15 cellular contexts compared by ENCODE assay signal in the genomic region with DNA sequence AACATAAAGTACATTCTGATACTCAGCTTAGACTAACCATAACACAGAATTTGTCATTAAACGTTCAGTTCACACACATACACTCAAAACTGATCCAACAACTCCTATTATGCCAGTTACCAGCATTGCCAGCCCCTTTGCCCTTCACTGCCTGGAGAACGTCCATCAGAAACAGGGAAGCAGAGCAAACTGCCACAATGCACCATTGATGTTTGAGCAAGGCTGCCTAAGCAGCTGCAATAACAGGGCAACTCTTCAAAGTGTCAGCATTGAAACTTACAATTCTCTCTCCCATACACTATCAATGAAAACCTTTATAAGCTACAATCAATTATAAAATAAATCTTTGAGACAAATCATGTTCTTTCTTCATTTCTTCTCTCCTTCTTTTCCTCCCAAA.
DNase-seq lines count a peak whose midpoint lies in the region; ATAC-seq and TF ChIP-seq lines count a peak whose summit lies in the region.
"Had no signal": no experiment of that assay in that cellular context is flagged by ENCODE, and none has a peak within 500 bp of the region (broad histone marks: within the 10 kb centered on the region; RNA-seq: fewer than 3 reads in every experiment).

No MANE protein-coding gene starts in this region.

- DNase-seq in AG08395 (ENCODE audit: low spot score) = peak; percentile 6
- peak; percentile 37 for DNase-seq in NCI-H2029 treated with DMSO at 0.1 percent for 48 hours (lab: John Stamatoyannopoulos, UW)
- DNase-seq in caudate nucleus (lab: John Stamatoyannopoulos, UW) = peak in 57 of 61 donors; percentile 3 to 94 (median 71)
- no peak for DNase-seq in mucosa of descending colon
- DNase-seq in activated T-cell treated with anti-CD3 and anti-CD28 coated beads, Interleukin-2, amount 50 U/mL, for 1 hour = no peak
- no peak for DNase-seq in NCI-H748 treated with DMSO at 0.1 percent for 48 hours (lab: John Stamatoyannopoulos, UW)
- DNase-seq in GM13976 (ENCODE audit: low spot score) = no peak
- DNase-seq in Right ventricle myocardium superior = no peak
- DNase-seq: activated CD4-positive, alpha-beta T cell treated with anti-CD3 and anti-CD28 coated beads, Interleukin-2, amount 10 ng/mL, durations not matched to agents 7 days and 5 days; central memory CD4-positive, alpha-beta T cell; immature natural killer cell; NCI-H187; NCI-H524 treated with DMSO at 0.1 percent for 48 hours had no signal

- in situ Hi-C loops in GM13976 (cut with MboI; ENCODE audit: low sequenced_read_pairs, unreplicated experiment) = no loop called here

- H3K4me3 ChIP-seq in mucosa of descending colon = no peak overlapping the region
- H3K4me3 ChIP-seq: thoracic aorta had no signal

- no peaks in the 10 kb centered on the region for H3K9me3 ChIP-seq in mucosa of descending colon
- H3K9me3 ChIP-seq: thoracic aorta had no signal

- no peaks in the 10 kb centered on the region for H3K4me1 ChIP-seq in mucosa of descending colon (ENCODE audit: low read depth)

- ATAC-seq in mucosa of descending colon (peak; percentile 31), Right ventricle myocardium superior (ENCODE audit: poor library complexity) (no peak)

- H3K36me3 ChIP-seq in mucosa of descending colon (ENCODE audit: low read depth) = no peaks in the 10 kb centered on the region
- H3K36me3 ChIP-seq: thoracic aorta had no signal

- peak overlapping the region; percentile 87 for H3K27ac ChIP-seq in caudate nucleus (ENCODE audit: low read depth, low read length)
- H3K27ac ChIP-seq: KMS-11, thoracic aorta had no signal

- intact Hi-C loops in mucosa of descending colon (cut with DNase I, micrococcal nuclease) (no loop called here), Right ventricle myocardium superior (cut with DNase I) (no loop called here)

- TF ChIP-seq CTCF in mucosa of descending colon (IDR thresholded peaks at IDR 0.05) (no peak), GM13976 (IDR thresholded peaks at IDR 0.05; ENCODE audit: borderline replicate concordance, control extremely low read depth, extremely low read depth, insufficient read depth, missing control alignments) (no peak)

Comparison
In these comparisons a context has a peak if more than half of its experiments do, and no peak if none do; other contexts are left out.
1. DNase-seq: peak in AG08395 (single experiment), NCI-H2029 treated with DMSO at 0.1 percent for 48 hours (single experiment) and caudate nucleus (57 of 61); none in mucosa of descending colon (0 of 3), activated T-cell treated with anti-CD3 and anti-CD28 coated beads, Interleukin-2, amount 50 U/mL, for 1 hour (single experiment), NCI-H748 treated with DMSO at 0.1 percent for 48 hours (single experiment), GM13976 (single experiment) and Right ventricle myocardium superior (single experiment).